13 cellular contexts compared by ENCODE assay signal in genomic region chr6:52499681-52500239, GRCh38.
DNase-seq lines count a peak whose midpoint lies in the region; ATAC-seq, FAIRE-seq and TF ChIP-seq lines count a peak whose summit lies in the region.
"Had no signal": no experiment of that assay in that cellular context is flagged by ENCODE, and none has a peak within 500 bp of the region (broad histone marks: within the 10 kb centered on the region; RNA-seq: fewer than 3 reads in every experiment).

No MANE protein-coding gene starts in this region.

- CTCF ChIA-PET in SK-N-SH (lab: Yijun Ruan, JAX): interaction anchor here (0.8 to 1.5 kb wide), 3 partner anchors 11 to 83 kb away, joined by 3 read pairs; no protein-coding TSS in a partner anchor

- TF ChIP-seq EP300 in SK-N-SH (IDR thresholded peaks at IDR 0.05; ENCODE audit: borderline replicate concordance in 1 of 2, low read depth in 1 of 2, low read length in 1 of 2): no peak

- H3K9me3 Mint-ChIP-seq in astrocyte (ENCODE audit: unreplicated experiment): no peaks in the 10 kb centered on the region
- H3K9me3 Mint-ChIP-seq: activated T-helper 2 cell treated with anti-CD3 and anti-CD28 coated beads, Interferon-gamma antibody, Interleukin-2, Interleukin-4, amounts not matched to agents 10 μg/mL and 5 μg/mL and 100 μg/mL, durations not matched to agents 14 hours and 24 hours and 36 hours; natural killer cell treated with Interleukin-12 subunit alpha and Interleukin-12 subunit beta and Interleukin-15 and Interleukin-18, amount 100 ng/mL, for 72 hours had no signal

- no peaks in the 10 kb centered on the region for H3K27me3 ChIP-seq in SK-N-SH (ENCODE audit: insufficient read depth)
- no peaks in the 10 kb centered on the region for H3K27me3 ChIP-seq in astrocyte (ENCODE audit: insufficient read depth, low read length)
- no peaks in the 10 kb centered on the region for H3K27me3 ChIP-seq in mesendoderm (ENCODE audit: insufficient read depth, low read length, poor library complexity)
- H3K27me3 ChIP-seq in uterus: no peaks in the 10 kb centered on the region

- H3K4me1 Mint-ChIP-seq in astrocyte (ENCODE audit: low read depth, unreplicated experiment): peaks cover 47% of the 10 kb centered on the region
- H3K4me1 Mint-ChIP-seq: activated CD4-positive, alpha-beta T cell treated with anti-CD3 and anti-CD28 coated beads for 36 hours had no signal

- H3K9me3 ChIP-seq in SK-N-SH (no peaks in the 10 kb centered on the region), astrocyte (ENCODE audit: insufficient read depth, low read depth, low read length) (no peaks in the 10 kb centered on the region), uterus (no peaks in the 10 kb centered on the region)

- ATAC-seq in SK-N-SH treated with all-trans-retinoic acid at 6 μM for 48 hours: no peak
- ATAC-seq in HG03280 (IDR thresholded peaks at IDR 0.05; ENCODE audit: unreplicated experiment): no peak
- ATAC-seq: activated CD4-positive, alpha-beta T cell treated with anti-CD3 and anti-CD28 coated beads for 36 hours; natural killer cell treated with Interleukin-12 subunit alpha and Interleukin-12 subunit beta and Interleukin-15 and Interleukin-18, amount 100 ng/mL, for 72 hours had no signal

- H3K4me1 ChIP-seq in SK-N-SH (ENCODE audit: control insufficient read depth in 1 of 2, insufficient read depth in 2 of 2, low read depth in 1 of 2, low read length in 1 of 2): peaks cover 16 to 25% of the 10 kb centered on the region in 2 experiments; a peak in 3 of 4 replicates
- peaks cover 38% of the 10 kb centered on the region for H3K4me1 ChIP-seq in astrocyte (ENCODE audit: insufficient read depth, low read length)
- H3K4me1 ChIP-seq in mesendoderm (ENCODE audit: control insufficient read depth, low read depth, low read length): peaks cover 2% of the 10 kb centered on the region
- no peaks in the 10 kb centered on the region for H3K4me1 ChIP-seq in uterus

- DNase-seq in SK-N-SH (no peak), astrocyte (ENCODE audit: low read depth) (no peak), mesendoderm (no peak), uterus (no peak), NCI-H1930 (lab: John Stamatoyannopoulos, UW) (no peak), hippocampal formation (lab: John Stamatoyannopoulos, UW) (no peak)
- DNase-seq: activated CD4-positive, alpha-beta T cell treated with anti-CD3 and anti-CD28 coated beads for 36 hours; Calu3; NCI-H2081 treated with DMSO at 0.1 percent for 48 hours had no signal

- no peak for TF ChIP-seq POLR2A in uterus (IDR thresholded peaks at IDR 0.05)

- H3K4me2 ChIP-seq in SK-N-SH (no peak overlapping the region), astrocyte (ENCODE audit: low read length) (no peak overlapping the region), mesendoderm (ENCODE audit: low read length) (no peak overlapping the region)

- H3K4ac ChIP-seq in mesendoderm (ENCODE audit: low read depth, low read length): peak overlapping the region; percentile 62

- 87% methylated on average over 9 of the region's 11 CpGs for WGBS in SK-N-SH (ENCODE audit: low lambda C conversion rate)
- no CpG with 5 or more reads among the region's 11 CpGs for WGBS in mesendoderm (ENCODE audit: extremely low coverage, insufficient coverage, low lambda C conversion rate)

- H3K36me3 ChIP-seq in SK-N-SH (replicated peaks in 1 of 2; ENCODE audit: control insufficient read depth in 1 of 2, insufficient read depth in 2 of 2, low read length in 1 of 2) (peaks cover 38 to 40% of the 10 kb centered on the region in 2 experiments), astrocyte (ENCODE audit: insufficient read depth, low read length) (peaks cover 37% of the 10 kb centered on the region), mesendoderm (ENCODE audit: control insufficient read depth, insufficient read depth, low read length) (no peaks in the 10 kb centered on the region), uterus (no peaks in the 10 kb centered on the region)

- H3F3A ChIP-seq in SK-N-SH (replicated peaks; ENCODE audit: insufficient read depth): peaks cover 40% of the 10 kb centered on the region

- H3K9me2 ChIP-seq in SK-N-SH: no peaks in the 10 kb centered on the region

- H2BK120ac ChIP-seq in mesendoderm (ENCODE audit: low read depth, low read length): no peak overlapping the region

- intact Hi-C loops in uterus (cut with DNase I; ENCODE audit: low total_unique reads): no loop called here

- H2BK15ac ChIP-seq in mesendoderm (replicated peaks; ENCODE audit: low read depth): no peak overlapping the region

- no peak overlapping the region for H4K8ac ChIP-seq in mesendoderm (ENCODE audit: low read depth, low read length)

- FAIRE-seq in astrocyte (lab: Jason Lieb, UNC): no peak

- no peak for TF ChIP-seq CTCF in SK-N-SH (IDR thresholded peaks at IDR 0.05)
- no peak for TF ChIP-seq CTCF in astrocyte (IDR thresholded peaks at IDR 0.05; ENCODE audit: insufficient read depth, low read depth, low read length)
- no peak for TF ChIP-seq CTCF in uterus (IDR thresholded peaks at IDR 0.05)

- POLR2A ChIA-PET in SK-N-SH (lab: Yijun Ruan, JAX): interaction anchor here (0.7 kb wide), 1 partner anchor 62 kb away, joined by 4 read pairs; no protein-coding TSS in a partner anchor

- no peaks in the 10 kb centered on the region for H3K79me2 ChIP-seq in SK-N-SH (ENCODE audit: insufficient read depth)
- no peaks in the 10 kb centered on the region for H3K79me2 ChIP-seq in astrocyte (ENCODE audit: insufficient read depth, low read length)
- no peaks in the 10 kb centered on the region for H3K79me2 ChIP-seq in mesendoderm (ENCODE audit: control insufficient read depth, insufficient read depth, low read length)

- H2AFZ ChIP-seq in SK-N-SH (ENCODE audit: low read depth): no peak overlapping the region
- H2AFZ ChIP-seq in astrocyte (ENCODE audit: low read depth, low read length): no peak overlapping the region

- H3K56ac ChIP-seq in mesendoderm (ENCODE audit: low read length): no peak overlapping the region

- no peaks in the 10 kb centered on the region for H3K27me3 Mint-ChIP-seq in astrocyte (ENCODE audit: low read depth, unreplicated experiment)
- H3K27me3 Mint-ChIP-seq: activated CD4-positive, alpha-beta T cell treated with anti-CD3 and anti-CD28 coated beads for 36 hours; natural killer cell treated with Interleukin-12 subunit alpha and Interleukin-12 subunit beta and Interleukin-15 and Interleukin-18, amount 100 ng/mL, for 72 hours had no signal

- H2AK5ac ChIP-seq in mesendoderm (ENCODE audit: low read length): no peak overlapping the region

- H3K9ac ChIP-seq in SK-N-SH (no peak overlapping the region), astrocyte (ENCODE audit: low read length) (peak overlapping the region; percentile 32), mesendoderm (ENCODE audit: low read length) (no peak overlapping the region)

- no peak overlapping the region for H2BK5ac ChIP-seq in mesendoderm (ENCODE audit: low read length)

- H3K79me1 ChIP-seq in mesendoderm (ENCODE audit: low read length): no peaks in the 10 kb centered on the region

- no peak overlapping the region for H3K4me3 Mint-ChIP-seq in astrocyte (ENCODE audit: unreplicated experiment)
- H3K4me3 Mint-ChIP-seq: activated CD4-positive, alpha-beta T cell treated with anti-CD3 and anti-CD28 coated beads for 36 hours; natural killer cell treated with Interleukin-12 subunit alpha and Interleukin-12 subunit beta and Interleukin-15 and Interleukin-18, amount 100 ng/mL, for 72 hours had no signal

- no peaks in the 10 kb centered on the region for H4K20me1 ChIP-seq in SK-N-SH (ENCODE audit: insufficient read depth)
- H4K20me1 ChIP-seq in astrocyte (ENCODE audit: insufficient read depth, low read length): no peaks in the 10 kb centered on the region

- H4K5ac ChIP-seq in mesendoderm (ENCODE audit: low read length): no peak overlapping the region

- no peak overlapping the region for H3K18ac ChIP-seq in mesendoderm (ENCODE audit: low read length)

- H3K27ac ChIP-seq in SK-N-SH (ENCODE audit: low read depth in 2 of 2, low read length in 1 of 2) (peak overlapping the region; percentile 39 to 46; a peak in 3 of 4 replicates), astrocyte (ENCODE audit: low read depth, low read length) (peak overlapping the region; percentile 63), mesendoderm (ENCODE audit: low read depth, low read length) (peak overlapping the region; percentile 41), uterus (peak overlapping the region; percentile 14 to 41)

- H3K23ac ChIP-seq in mesendoderm (ENCODE audit: low read length): no peak overlapping the region

- H3K4me3 ChIP-seq in SK-N-SH (ENCODE audit: low read depth in 2 of 2, low read length in 1 of 2) (no peak overlapping the region), astrocyte (ENCODE audit: insufficient read depth, low read depth, low read length) (no peak overlapping the region), mesendoderm (ENCODE audit: low read length) (no peak overlapping the region), uterus (no peak overlapping the region)

- H3K27ac Mint-ChIP-seq in astrocyte (ENCODE audit: unreplicated experiment): peak overlapping the region; percentile 94
- H3K27ac Mint-ChIP-seq: activated CD4-positive, alpha-beta T cell treated with anti-CD3 and anti-CD28 coated beads for 36 hours; activated T-helper 2 cell treated with anti-CD3 and anti-CD28 coated beads, Interferon-gamma antibody, Interleukin-2, Interleukin-4, amounts not matched to agents 10 μg/mL and 5 μg/mL and 100 μg/mL, durations not matched to agents 14 hours and 24 hours and 36 hours; natural killer cell treated with Interleukin-12 subunit alpha and Interleukin-12 subunit beta and Interleukin-15 and Interleukin-18, amount 100 ng/mL, for 72 hours had no signal

- TF ChIP-seq RAD21 in SK-N-SH (IDR thresholded peaks at IDR 0.05; ENCODE audit: low read length): no peak

- H3K36me3 Mint-ChIP-seq in astrocyte (ENCODE audit: low read depth, unreplicated experiment): peaks cover 35% of the 10 kb centered on the region

TF ChIP-seq in SK-N-SH, 30 proteins besides CTCF, POLR2A, EP300 and RAD21 (continues in another document):
- no peak for TF ChIP-seq ELF1 (IDR thresholded peaks at IDR 0.05)
- TF ChIP-seq FOXJ3 (CRISPR knock-in tag; IDR thresholded peaks at IDR 0.05): no peak
- no peak for TF ChIP-seq RFX5 (IDR thresholded peaks at IDR 0.05; ENCODE audit: low read length)
- TF ChIP-seq JUND (IDR thresholded peaks at IDR 0.05): no peak
